Comparison of ENCODE assay signal across 9 cellular contexts in genomic region chr11:120337133-120337895, GRCh38. TPM values are rescaled to one million over a fixed set of nuclear protein-coding genes. Genes with fewer than 3 reads are reported as not detected.
A peak's percentile ranks its signal among the peaks of the same experiment; 100 is the strongest.
DNase-seq lines count a peak whose midpoint lies in the region; ATAC-seq and TF ChIP-seq lines count a peak whose summit lies in the region.
"Had no signal": no experiment of that assay in that cellular context is flagged by ENCODE, and none has a peak within 500 bp of the region (broad histone marks: within the 10 kb centered on the region; RNA-seq: fewer than 3 reads in every experiment).

No MANE protein-coding gene starts in this region.

- H3K9me3 ChIP-seq in OCI-LY1 (ENCODE audit: low read length) (no peaks in the 10 kb centered on the region), smooth muscle cell (replicated peaks; ENCODE audit: low read depth) (no peaks in the 10 kb centered on the region)

- under 1% methylated on average over 21 of the region's 21 CpGs for WGBS in smooth muscle cell (ENCODE audit: low lambda C conversion rate)

- H3F3A ChIP-seq in OCI-LY1 (ENCODE audit: insufficient read depth, low read length) = peaks cover 6% of the 10 kb centered on the region; the same call in 1 of the 2 replicates
- peaks cover 22% of the 10 kb centered on the region for H3F3A ChIP-seq in smooth muscle cell (ENCODE audit: low read depth)

- peaks cover 3 to 6% (median 4%) of the 10 kb centered on the region in 3 donors for H3K36me3 Mint-ChIP-seq in immature natural killer cell

- H3K4me3 ChIP-seq in OCI-LY1 (ENCODE audit: low read depth, low read length, poor library complexity, severe bottlenecking) (peak overlapping the region; percentile 85), astrocyte of the spinal cord (ENCODE audit: low read depth, low read length) (peak overlapping the region; percentile 95), smooth muscle cell (peak overlapping the region; percentile 91)

- H3K36me3 ChIP-seq in OCI-LY1 (ENCODE audit: insufficient read depth, low read length) = no peaks in the 10 kb centered on the region; the same call in 1 of the 2 replicates
- H3K36me3 ChIP-seq in smooth muscle cell (ENCODE audit: low read depth) = no peaks in the 10 kb centered on the region

- H3K4me1 ChIP-seq in OCI-LY1 (ENCODE audit: insufficient read depth, low read length, severe bottlenecking) = peaks cover 37% of the 10 kb centered on the region
- H3K4me1 ChIP-seq in smooth muscle cell (ENCODE audit: low read depth) = peaks cover 39% of the 10 kb centered on the region

- H3K4me2 ChIP-seq in OCI-LY1 (ENCODE audit: low read length) = peak overlapping the region; percentile 93
- peak overlapping the region; percentile 98 for H3K4me2 ChIP-seq in smooth muscle cell

- H3K9me3 Mint-ChIP-seq in immature natural killer cell = peaks cover 0 to 1% (median 0%) of the 10 kb centered on the region in 6 donors

- peak overlapping the region; percentile 90 to 97 (median 91) for H3K4me3 Mint-ChIP-seq in immature natural killer cell

- H3K27me3 Mint-ChIP-seq in immature natural killer cell (ENCODE audit: low read depth in 3 of 3) = peaks cover 21 to 31% (median 27%) of the 10 kb centered on the region in 3 donors

- no peak for TF ChIP-seq CTCF in OCI-LY1 (IDR thresholded peaks at IDR 0.05; ENCODE audit: low read length)
- no peak for TF ChIP-seq CTCF in astrocyte of the spinal cord (IDR thresholded peaks at IDR 0.05; ENCODE audit: low read depth, low read length)
- no peak for TF ChIP-seq CTCF in smooth muscle cell (IDR thresholded peaks at IDR 0.05; ENCODE audit: borderline replicate concordance, insufficient read depth, poor library complexity, severe bottlenecking)

- no peaks in the 10 kb centered on the region for H3K9me2 ChIP-seq in OCI-LY1 (ENCODE audit: low read depth, low read length)

- ATAC-seq in HG02571 (IDR thresholded peaks at IDR 0.05; ENCODE audit: unreplicated experiment) = no peak

- H3K27ac ChIP-seq in OCI-LY1 (ENCODE audit: low read depth, low read length, poor library complexity, severe bottlenecking) (no peak overlapping the region), smooth muscle cell (ENCODE audit: low read depth) (peak overlapping the region; percentile 81)

- H4K20me1 ChIP-seq in OCI-LY1 (ENCODE audit: insufficient read depth, low read length) (no peaks in the 10 kb centered on the region), smooth muscle cell (ENCODE audit: low read depth) (peaks cover 57% of the 10 kb centered on the region)

- peaks cover 29 to 56% of the 10 kb centered on the region in 2 donors for H3K4me1 Mint-ChIP-seq in immature natural killer cell

- H3K79me2 ChIP-seq in OCI-LY1 (ENCODE audit: insufficient read depth, low read length) (no peaks in the 10 kb centered on the region), smooth muscle cell (ENCODE audit: low read depth) (peaks cover 59% of the 10 kb centered on the region)

- DNase-seq in NCI-H1417 (lab: John Stamatoyannopoulos, UW) = peak; percentile 17 to 74 (median 64)
- no peak for DNase-seq in NCI-H1417 treated with DMSO at 0.1 percent for 48 hours (lab: John Stamatoyannopoulos, UW)
- no peak for DNase-seq in astrocyte of the spinal cord (ENCODE audit: low read depth, low spot score)
- no peak for DNase-seq in immature natural killer cell
- DNase-seq in smooth muscle cell (lab: John Stamatoyannopoulos, UW; ENCODE audit: unreplicated experiment) = no peak
- DNase-seq in HuH-7 (ENCODE audit: low spot score) = no peak
- DNase-seq: DND-41 had no signal

- peak overlapping the region; percentile 14 to 87 (median 76) for H3K27ac Mint-ChIP-seq in immature natural killer cell

- H3K27me3 ChIP-seq in OCI-LY1 (ENCODE audit: insufficient read depth, low read length) (peaks cover under 1% of the 10 kb centered on the region; the same call in 1 of the 2 replicates), smooth muscle cell (ENCODE audit: low read depth) (no peaks in the 10 kb centered on the region)

- in situ Hi-C loops in astrocyte of the spinal cord (cut with HindIII; ENCODE audit: low sequenced_read_pairs) = no loop called here

- H2AFZ ChIP-seq in OCI-LY1 (ENCODE audit: low read length) = no peak overlapping the region
- H2AFZ ChIP-seq in smooth muscle cell (ENCODE audit: low read depth) = peak overlapping the region; percentile 10

- peak overlapping the region; percentile 85 for H3K9ac ChIP-seq in OCI-LY1 (ENCODE audit: low read length)
- peak overlapping the region; percentile 89 for H3K9ac ChIP-seq in smooth muscle cell (ENCODE audit: low read depth)

RNA-seq across cellular contexts. Expression of gene ARHGEF12, which starts 1.1 kb away (rescaled TPM):
- polyA plus RNA-seq in immature natural killer cell = 10 to 100 TPM in 1 of 3 donors, 1 to 10 TPM in 2; 1.1 to 12.2 (median 6.7) TPM
- 89.4 and 108 TPM in 2 replicates for total RNA-seq in smooth muscle cell
- polyA plus RNA-seq in smooth muscle cell = 24.6 and 29.2 TPM in 2 replicates

RNA-seq across cellular contexts. Expression of gene TLCD5, which starts 12.2 kb away (rescaled TPM):
- polyA plus RNA-seq in immature natural killer cell (not detected), smooth muscle cell (5.1 and 6.6 TPM in 2 replicates)
- 3.9 and 6.0 TPM in 2 replicates for total RNA-seq in smooth muscle cell

Comparison
In these comparisons a context has a peak if more than half of its experiments do, and no peak if none do; other contexts are left out.
1. DNase-seq: peak in NCI-H1417 (3 of 3); none in NCI-H1417 treated with DMSO at 0.1 percent for 48 hours (single experiment), astrocyte of the spinal cord (single experiment), immature natural killer cell (0 of 3), smooth muscle cell (single experiment) and HuH-7 (single experiment).
2. Peak in every context shown above with its lines, with median percentiles within 50 percentile points of each other: H3K4me3 ChIP-seq.